15 cellular contexts compared by ENCODE assay signal in genomic region chr3:48157215-48157840, GRCh38. TPM values are rescaled to one million over a fixed set of nuclear protein-coding genes. Genes with fewer than 3 reads are reported as not detected.
DNase-seq lines count a peak whose midpoint lies in the region; FAIRE-seq and TF ChIP-seq lines count a peak whose summit lies in the region.
"Had no signal": no experiment of that assay in that cellular context is flagged by ENCODE, and none has a peak within 500 bp of the region (broad histone marks: within the 10 kb centered on the region; RNA-seq: fewer than 3 reads in every experiment).

No MANE protein-coding gene starts in this region.

- intact Hi-C loops in colonic mucosa (cut with DNase I): no loop called here

- no peaks in the 10 kb centered on the region for H3K4me1 ChIP-seq in colonic mucosa

- no peaks in the 10 kb centered on the region for H3K9me3 ChIP-seq in colonic mucosa
- H3K9me3 ChIP-seq: heart left ventricle, stomach had no signal

- no peak overlapping the region for H3K27ac ChIP-seq in colonic mucosa
- H3K27ac ChIP-seq: C4-2B, heart left ventricle, stomach had no signal

- TF ChIP-seq POLR2A in H54 (IDR thresholded peaks at IDR 0.05; ENCODE audit: low read depth, low read length): no peak

- H3K9ac ChIP-seq in colonic mucosa (ENCODE audit: low read depth in 2 of 2, low read length in 2 of 2): no peak overlapping the region

- FAIRE-seq in H54 (lab: Jason Lieb, UNC): no peak
- FAIRE-seq in frontal cortex (lab: Jason Lieb, UNC): no peak
- FAIRE-seq: kidney, urothelium cell line had no signal

- H3K4me3 ChIP-seq in AG09309 (ENCODE audit: control insufficient read depth, low read depth, low read length) (no peak overlapping the region), colonic mucosa (no peak overlapping the region)
- H3K4me3 ChIP-seq: heart left ventricle, stomach had no signal

- DNase-seq in AG09309 (ENCODE audit: low read depth) (peak; percentile 14), H54 (ENCODE audit: insufficient read length, low spot score) (peak; percentile 63), SW480 (ENCODE audit: low spot score) (peak; percentile 26), kidney tubule cell (ENCODE audit: low spot score) (peak; percentile 44), colonic mucosa (no peak), cerebellum (ENCODE audit: low spot score) (no peak), frontal cortex (ENCODE audit: low spot score in 2 of 2) (no peak), NCI-H2029 treated with DMSO at 0.1 percent for 48 hours (lab: John Stamatoyannopoulos, UW) (no peak)
- DNase-seq: kidney, NCI-H1694, NCI-H524 treated with DMSO at 0.1 percent for 48 hours had no signal

- TF ChIP-seq CTCF in AG09309 (IDR thresholded peaks at IDR 0.05; ENCODE audit: control insufficient read depth, insufficient read depth, low read depth, low read length, missing control alignments) (no peak), colonic mucosa (IDR thresholded peaks at IDR 0.05) (no peak)

- H3K36me3 ChIP-seq in colonic mucosa: no peaks in the 10 kb centered on the region
- H3K36me3 ChIP-seq: heart left ventricle had no signal

- no peaks in the 10 kb centered on the region for H3K27me3 ChIP-seq in colonic mucosa
- H3K27me3 ChIP-seq: heart left ventricle, stomach had no signal

RNA-seq across cellular contexts. Expression of gene CDC25A, which starts 30.9 kb away (rescaled TPM):
- total RNA-seq in colonic mucosa (10 to 100 TPM in 1 of 2 donors, 1 to 10 TPM in 1; 5.3 to 23.7 TPM), cerebellum (8.7 TPM), frontal cortex (4.5 TPM)

Comparison
In these comparisons a context has a peak if more than half of its experiments do, and no peak if none do; other contexts are left out.
1. DNase-seq: peak in AG09309 (single experiment), H54 (single experiment), SW480 (single experiment) and kidney tubule cell (single experiment); none in colonic mucosa (single experiment), cerebellum (single experiment), frontal cortex (0 of 2) and NCI-H2029 treated with DMSO at 0.1 percent for 48 hours (single experiment).